In genomic region chr5:51082741-51083140, GRCh38 we compare ENCODE assay signal across 26 cellular contexts.
"Had no signal": no experiment of that assay in that cellular context is flagged by ENCODE, and none has a peak within 500 bp of the region (broad histone marks: within the 10 kb centered on the region; RNA-seq: fewer than 3 reads in every experiment).

No MANE protein-coding gene starts in this region.

- DNase-seq: dermis blood vessel endothelial cell; dorsolateral prefrontal cortex; effector CD4-positive, alpha-beta T cell; effector memory CD4-positive, alpha-beta T cell; erythroblast; esophagus squamous epithelium; foreskin fibroblast; foreskin melanocyte; gastrocnemius medialis; glutamatergic neuron; head of caudate nucleus; heart right ventricle; hippocampal formation; immature natural killer cell; islet precursor cell; kidney; kidney glomerular epithelial cell; left lung; left ventricle myocardium superior; lower lobe of right lung; mesenchymal stem cell; midbrain; naive thymus-derived CD4-positive, alpha-beta T cell had no signal

- H3K9me3 ChIP-seq: esophagus squamous epithelium, gastrocnemius medialis, lower lobe of right lung had no signal

- H3K4me3 ChIP-seq: coronary artery, dorsolateral prefrontal cortex, esophagus squamous epithelium, gastrocnemius medialis, heart right ventricle, left lung, lower lobe of right lung had no signal

- H3K4me1 ChIP-seq: esophagus squamous epithelium, gastrocnemius medialis, heart right ventricle, left lung, lower lobe of right lung had no signal

- H3K27me3 ChIP-seq: dorsolateral prefrontal cortex, esophagus squamous epithelium, gastrocnemius medialis, heart right ventricle, left lung had no signal

- H3K36me3 ChIP-seq: esophagus squamous epithelium, gastrocnemius medialis, heart right ventricle, left lung, lower lobe of right lung had no signal

- H3K27ac ChIP-seq: coronary artery, dorsolateral prefrontal cortex, epithelial cell of prostate, esophagus squamous epithelium, gastrocnemius medialis, heart right ventricle, left lung, lower lobe of right lung had no signal

- ATAC-seq: esophagus mucosa; gastrocnemius medialis; heart right ventricle; left lung; left ventricle myocardium superior; lower lobe of right lung; naive thymus-derived CD4-positive, alpha-beta T cell had no signal
